10 cellular contexts compared by ENCODE assay signal in the genomic region with DNA sequence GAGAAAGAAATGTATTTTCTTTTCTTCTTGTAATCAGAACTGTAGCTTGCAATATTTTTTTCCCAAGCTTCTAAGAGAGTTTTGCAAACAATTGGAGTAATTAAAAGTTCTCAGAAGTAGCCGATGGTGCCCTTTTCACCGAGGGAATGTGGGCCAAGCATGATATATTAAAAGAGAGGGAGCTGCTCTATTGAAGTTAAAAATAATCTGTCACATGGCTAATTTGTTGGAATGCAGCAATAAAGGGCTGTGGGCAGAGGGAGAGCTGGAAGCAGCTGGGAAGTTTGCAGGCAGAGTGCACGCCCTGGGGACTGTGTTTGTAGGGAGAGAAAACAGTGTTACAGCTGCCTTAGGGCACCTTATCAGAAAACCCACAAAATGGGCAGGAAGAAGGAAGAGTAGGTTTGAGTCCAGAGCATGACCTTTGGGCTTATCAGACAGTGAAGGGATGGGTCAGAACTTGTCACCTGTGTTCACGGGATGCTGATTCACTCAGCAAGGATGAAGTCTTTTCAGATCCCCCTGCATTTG. TPM values are rescaled to one million over a fixed set of nuclear protein-coding genes. Genes with fewer than 3 reads are reported as not detected.
A peak's percentile ranks its signal among the peaks of the same experiment; 100 is the strongest.
DNase-seq lines count a peak whose midpoint lies in the region; ATAC-seq and TF ChIP-seq lines count a peak whose summit lies in the region.
"Had no signal": no experiment of that assay in that cellular context is flagged by ENCODE, and none has a peak within 500 bp of the region (broad histone marks: within the 10 kb centered on the region; RNA-seq: fewer than 3 reads in every experiment).

No MANE protein-coding gene starts in this region.

- H3K79me2 ChIP-seq in SK-N-SH (ENCODE audit: insufficient read depth): no peaks in the 10 kb centered on the region

- no peak overlapping the region for H2AK5ac ChIP-seq in neuronal stem cell (ENCODE audit: low read depth, low read length)

- peaks cover 2% of the 10 kb centered on the region; the same call in 1 of the 2 replicates for H3K9me3 ChIP-seq in BE2C
- no peaks in the 10 kb centered on the region for H3K9me3 ChIP-seq in SK-N-SH
- H3K9me3 ChIP-seq in neuronal stem cell (replicated peaks in 1 of 2; ENCODE audit: control insufficient read depth in 2 of 2, insufficient read depth in 1 of 2, low read depth in 1 of 2, low read length in 2 of 2): no peaks in the 10 kb centered on the region

- H2AFZ ChIP-seq in SK-N-SH (ENCODE audit: low read depth): peak overlapping the region; percentile 89
- peak overlapping the region; percentile 88 for H2AFZ ChIP-seq in neuronal stem cell (ENCODE audit: low read length)

- H3K36me3 ChIP-seq in BE2C (no peaks in the 10 kb centered on the region), SK-N-SH (replicated peaks in 1 of 2; ENCODE audit: control insufficient read depth in 1 of 2, insufficient read depth in 2 of 2, low read length in 1 of 2) (no peaks in the 10 kb centered on the region), neuronal stem cell (replicated peaks in 1 of 2; ENCODE audit: control insufficient read depth in 2 of 2, insufficient read depth in 2 of 2, low read length in 2 of 2) (no peaks in the 10 kb centered on the region)

- peak; percentile 36 for DNase-seq in BE2C
- no peak for DNase-seq in SK-N-SH
- DNase-seq in foreskin fibroblast: peak; percentile 59 to 84
- no peak for DNase-seq in neuronal stem cell (ENCODE audit: low spot score)
- no peak for DNase-seq in inferior parietal cortex (ENCODE audit: extremely low spot score)
- no peak for DNase-seq in activated T-cell treated with anti-CD3 and anti-CD28 coated beads for 4 hours
- DNase-seq: DND-41, NCI-H446 had no signal

- H3K9ac ChIP-seq in SK-N-SH (peak overlapping the region; percentile 0; the same call in 1 of the 2 replicates), neuronal stem cell (ENCODE audit: low read depth, low read length, poor library complexity) (no peak overlapping the region)

- CTCF ChIA-PET in SK-N-SH (lab: Yijun Ruan, JAX): interaction anchor here (1.0 to 1.7 kb wide), 4 partner anchors 8 to 351 kb away, joined by 3 to 8 read pairs (median 4); a partner anchor contains a TSS

- H3K4me3 ChIP-seq in BE2C (ENCODE audit: low read depth, low read length) (no peak overlapping the region), SK-N-SH (ENCODE audit: low read depth in 2 of 2, low read length in 1 of 2) (peak overlapping the region in 1 of 2 experiments; percentile 36; a peak in 1 of 4 replicates), foreskin fibroblast (ENCODE audit: low read depth in 1 of 2, low read length in 2 of 2) (no peak overlapping the region), neuronal stem cell (ENCODE audit: low read length in 2 of 2) (peak overlapping the region in 1 of 2 donors; percentile 16)

- peak overlapping the region; percentile 6 to 64 for H3K27ac ChIP-seq in SK-N-SH (ENCODE audit: low read depth in 2 of 2, low read length in 1 of 2)
- peak overlapping the region; percentile 79 for H3K27ac ChIP-seq in neuronal stem cell (replicated peaks; ENCODE audit: low read length)

- H2BK12ac ChIP-seq in neuronal stem cell (ENCODE audit: low read length): no peak overlapping the region

- no peaks in the 10 kb centered on the region for H3K27me3 ChIP-seq in BE2C
- no peaks in the 10 kb centered on the region for H3K27me3 ChIP-seq in SK-N-SH (ENCODE audit: insufficient read depth)
- no peaks in the 10 kb centered on the region for H3K27me3 ChIP-seq in neuronal stem cell (ENCODE audit: control insufficient read depth in 3 of 3, insufficient read depth in 3 of 3, low read depth in 1 of 3, low read length in 3 of 3)

- H3K4me1 ChIP-seq in BE2C: peaks cover 9% of the 10 kb centered on the region; the same call in 1 of the 2 replicates
- H3K4me1 ChIP-seq in SK-N-SH (ENCODE audit: control insufficient read depth in 1 of 2, insufficient read depth in 2 of 2, low read depth in 1 of 2, low read length in 1 of 2): peaks cover 7 to 32% of the 10 kb centered on the region in 2 experiments; a peak in 3 of 4 replicates
- H3K4me1 ChIP-seq in neuronal stem cell (ENCODE audit: control insufficient read depth in 2 of 2, insufficient read depth in 1 of 2, low read depth in 1 of 2, low read length in 2 of 2): peaks cover 5 to 15% of the 10 kb centered on the region in 2 donors

- WGBS in SK-N-SH (ENCODE audit: low lambda C conversion rate): 14% methylated on average over 4 of the region's 4 CpGs
- no CpG with 5 or more reads among the region's 4 CpGs for WGBS in neuronal stem cell (ENCODE audit: extremely low coverage in 2 of 2, insufficient read length in 2 of 2, insufficient replicate concordance in 1 of 2), 2 donors

- TF ChIP-seq RAD21 in SK-N-SH (IDR thresholded peaks at IDR 0.05; ENCODE audit: low read length): no peak

- H2BK5ac ChIP-seq in neuronal stem cell (ENCODE audit: low read length): no peak overlapping the region

- TF ChIP-seq EP300 in SK-N-SH (IDR thresholded peaks at IDR 0.05; ENCODE audit: borderline replicate concordance in 1 of 2, low read depth in 1 of 2, low read length in 1 of 2): peak in 1 of 2 experiments; percentile 27; a peak in 1 of 4 replicates

- peak overlapping the region; percentile 35 for H3K18ac ChIP-seq in neuronal stem cell (ENCODE audit: low read length)

- H4K20me1 ChIP-seq in SK-N-SH (ENCODE audit: insufficient read depth): no peaks in the 10 kb centered on the region

- H4K91ac ChIP-seq in neuronal stem cell (ENCODE audit: low read depth, low read length, poor library complexity): no peak overlapping the region

- no peaks in the 10 kb centered on the region for H3K9me2 ChIP-seq in SK-N-SH

- H3K23ac ChIP-seq in neuronal stem cell (ENCODE audit: low read depth, low read length, poor library complexity): no peak overlapping the region

- H3K4ac ChIP-seq in neuronal stem cell (ENCODE audit: low read length): no peak overlapping the region

- H3F3A ChIP-seq in SK-N-SH (replicated peaks; ENCODE audit: insufficient read depth): peaks cover 12% of the 10 kb centered on the region

- no peaks in the 10 kb centered on the region for H3K79me1 ChIP-seq in neuronal stem cell (ENCODE audit: low read depth, low read length)

- ATAC-seq in GM18517 (IDR thresholded peaks at IDR 0.05; ENCODE audit: unreplicated experiment) (no peak), GM21381 (IDR thresholded peaks at IDR 0.05; ENCODE audit: unreplicated experiment) (no peak)

- H4K8ac ChIP-seq in neuronal stem cell (ENCODE audit: low read depth, low read length): no peak overlapping the region

- TF ChIP-seq CTCF in BE2C (IDR thresholded peaks at IDR 0.05; ENCODE audit: low read depth, low read length) (no peak), SK-N-SH (IDR thresholded peaks at IDR 0.05) (no peak), foreskin fibroblast (IDR thresholded peaks at IDR 0.05; ENCODE audit: low read depth, low read length) (no peak)

- no peak overlapping the region for H2BK15ac ChIP-seq in neuronal stem cell (ENCODE audit: low read length)

- peak overlapping the region; percentile 68 for H3K4me2 ChIP-seq in SK-N-SH
- no peak overlapping the region for H3K4me2 ChIP-seq in neuronal stem cell (ENCODE audit: insufficient read depth, low read length, poor library complexity, severe bottlenecking)

- POLR2A ChIA-PET in SK-N-SH (lab: Yijun Ruan, JAX): no interaction called here

- no peak overlapping the region for H3K14ac ChIP-seq in neuronal stem cell (ENCODE audit: low read length)

- H2BK120ac ChIP-seq in neuronal stem cell (ENCODE audit: low read depth, low read length): no peak overlapping the region

TF ChIP-seq in SK-N-SH, 30 proteins besides CTCF, POLR2A, EP300 and RAD21 (continues in another document):
- TF ChIP-seq TCF12 (IDR thresholded peaks at IDR 0.05) (peak; percentile 46; the same call in 1 of the 2 replicates), MEF2A (IDR thresholded peaks at IDR 0.05; ENCODE audit: borderline replicate concordance, low read depth) (0 out of 2 replicates have a peak, but pooled peaks have one; percentile 32), JUND (IDR thresholded peaks at IDR 0.05) (no peak), FOXJ3 (CRISPR knock-in tag; IDR thresholded peaks at IDR 0.05) (no peak), MXI1 (IDR thresholded peaks at IDR 0.05; ENCODE audit: low read depth, low read length) (no peak), TAF1 (IDR thresholded peaks at IDR 0.05; ENCODE audit: borderline replicate concordance, low read depth, low read length) (no peak), FOXM1 (IDR thresholded peaks at IDR 0.05; ENCODE audit: low read depth) (no peak)
- TF ChIP-seq, protein P1, sequence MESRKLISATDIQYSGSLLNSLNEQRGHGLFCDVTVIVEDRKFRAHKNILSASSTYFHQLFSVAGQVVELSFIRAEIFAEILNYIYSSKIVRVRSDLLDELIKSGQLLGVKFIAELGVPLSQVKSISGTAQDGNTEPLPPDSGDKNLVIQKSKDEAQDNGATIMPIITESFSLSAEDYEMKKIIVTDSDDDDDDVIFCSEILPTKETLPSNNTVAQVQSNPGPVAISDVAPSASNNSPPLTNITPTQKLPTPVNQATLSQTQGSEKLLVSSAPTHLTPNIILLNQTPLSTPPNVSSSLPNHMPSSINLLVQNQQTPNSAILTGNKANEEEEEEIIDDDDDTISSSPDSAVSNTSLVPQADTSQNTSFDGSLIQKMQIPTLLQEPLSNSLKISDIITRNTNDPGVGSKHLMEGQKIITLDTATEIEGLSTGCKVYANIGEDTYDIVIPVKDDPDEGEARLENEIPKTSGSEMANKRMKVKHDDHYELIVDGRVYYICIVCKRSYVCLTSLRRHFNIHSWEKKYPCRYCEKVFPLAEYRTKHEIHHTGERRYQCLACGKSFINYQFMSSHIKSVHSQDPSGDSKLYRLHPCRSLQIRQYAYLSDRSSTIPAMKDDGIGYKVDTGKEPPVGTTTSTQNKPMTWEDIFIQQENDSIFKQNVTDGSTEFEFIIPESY (IDR thresholded peaks at IDR 0.05; ENCODE audit: borderline replicate concordance, low read depth): no peak

RNA-seq across cellular contexts. Expression of a gene that starts 18.5 kb away (rescaled TPM):
- polyA plus RNA-seq in BE2C (2012; ENCODE audit: insufficient read depth, insufficient read length, low read depth): 101 TPM
- 12.3 and 14.2 TPM in 2 replicates for polyA plus RNA-seq in SK-N-SH (2012; rRNA removed)
- polyA plus RNA-seq in SK-N-SH (2012; cell fraction: cytosol; rRNA removed): 14.4 and 14.5 TPM in 2 replicates
- 12.6 and 13.6 TPM in 2 replicates for polyA plus RNA-seq in SK-N-SH (2012; cell fraction: nucleus; rRNA removed)
- polyA plus RNA-seq in neuronal stem cell (2013, experiment 1 of 2): 38.8 TPM
- polyA plus RNA-seq in neuronal stem cell (2013, experiment 2 of 2): 40.0 TPM

RNA-seq across cellular contexts. Expression of a gene that starts 20.1 kb away (rescaled TPM):
- polyA plus RNA-seq in BE2C (2012; ENCODE audit: insufficient read depth, insufficient read length, low read depth): 108 TPM
- polyA plus RNA-seq in SK-N-SH (2012; rRNA removed): 64.4 and 86.1 TPM in 2 replicates
- 65.8 and 78.1 TPM in 2 replicates for polyA plus RNA-seq in SK-N-SH (2012; cell fraction: cytosol; rRNA removed)
- polyA plus RNA-seq in SK-N-SH (2012; cell fraction: nucleus; rRNA removed): 15.2 and 43.7 TPM in 2 replicates
- polyA plus RNA-seq in neuronal stem cell (2013, experiment 1 of 2): 142 TPM
- polyA plus RNA-seq in neuronal stem cell (2013, experiment 2 of 2): 142 TPM

RNA-seq across cellular contexts. Expression of a gene that starts 52.8 kb away (rescaled TPM):
- polyA plus RNA-seq in BE2C (2012; ENCODE audit: insufficient read depth, insufficient read length, low read depth): 2.6 TPM
- polyA plus RNA-seq in SK-N-SH (2012; rRNA removed): not detected in 2 replicates
- polyA plus RNA-seq in SK-N-SH (2012; cell fraction: cytosol; rRNA removed): not detected in 2 replicates
- 0.14 TPM in 1 of 2 replicates, not detected in the other for polyA plus RNA-seq in SK-N-SH (2012; cell fraction: nucleus; rRNA removed)
- not detected for polyA plus RNA-seq in neuronal stem cell (2013, experiment 1 of 2)
- polyA plus RNA-seq in neuronal stem cell (2013, experiment 2 of 2): 0.04 TPM

Comparison
In these comparisons a context has a peak if more than half of its experiments do, and no peak if none do; other contexts are left out.
1. DNase-seq: peak in BE2C (single experiment) and foreskin fibroblast (2 of 2); none in SK-N-SH (single experiment), neuronal stem cell (single experiment), inferior parietal cortex (single experiment) and activated T-cell treated with anti-CD3 and anti-CD28 coated beads for 4 hours (single experiment).